18 cellular contexts compared by ENCODE assay signal in the genomic region with DNA sequence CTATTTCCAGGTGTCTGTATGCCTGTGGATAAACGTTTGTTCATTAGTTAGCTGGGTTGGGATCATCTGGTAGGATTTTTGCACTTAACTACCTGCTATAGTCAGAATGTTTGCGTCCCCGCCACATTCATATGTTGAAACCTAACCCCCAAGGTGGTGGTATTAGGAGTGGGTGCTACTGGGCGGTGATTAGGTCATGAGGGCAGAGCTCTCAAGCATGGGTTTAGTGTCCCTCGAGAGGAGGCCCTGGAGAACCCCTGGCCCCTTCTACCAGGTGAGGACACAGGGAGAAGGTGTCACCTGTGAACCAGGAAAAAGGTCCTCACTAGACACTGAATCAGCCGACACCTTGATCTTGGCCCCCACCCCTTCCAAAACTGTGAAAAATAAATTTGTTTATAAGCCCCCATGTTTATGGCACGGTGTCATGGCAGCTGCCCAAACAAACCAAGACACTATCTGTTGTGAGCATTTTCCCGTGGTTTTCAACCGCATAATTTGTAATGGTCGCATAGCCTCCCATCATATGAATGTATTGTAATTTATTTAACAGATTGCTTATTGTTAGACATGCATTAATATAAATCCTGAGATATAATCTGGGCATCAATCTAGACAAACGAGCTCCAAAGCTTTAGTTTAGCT.
A peak's percentile ranks its signal among the peaks of the same experiment; 100 is the strongest.
DNase-seq lines count a peak whose midpoint lies in the region; ATAC-seq, FAIRE-seq and TF ChIP-seq lines count a peak whose summit lies in the region.
"Had no signal": no experiment of that assay in that cellular context is flagged by ENCODE, and none has a peak within 500 bp of the region (broad histone marks: within the 10 kb centered on the region; RNA-seq: fewer than 3 reads in every experiment).

No MANE protein-coding gene starts in this region.

- ATAC-seq in memory B cell (ENCODE audit: low read depth) = peak; percentile 13
- no peak for ATAC-seq in pancreas

- intact Hi-C loops in pancreas (cut with DNase I) = no loop called here

- H3K4me3 Mint-ChIP-seq in activated naive CD8-positive, alpha-beta T cell = no peak overlapping the region
- no peak overlapping the region for H3K4me3 Mint-ChIP-seq in activated naive CD8-positive, alpha-beta T cell treated with anti-CD3 and anti-CD28 coated beads for 36 hours
- H3K4me3 Mint-ChIP-seq in memory B cell = no peak overlapping the region
- H3K4me3 Mint-ChIP-seq: CD8-positive, alpha-beta memory T cell; H9 had no signal

- no peaks in the 10 kb centered on the region for H3K9me3 Mint-ChIP-seq in activated naive CD8-positive, alpha-beta T cell (ENCODE audit: low read depth)
- no peaks in the 10 kb centered on the region for H3K9me3 Mint-ChIP-seq in activated naive CD8-positive, alpha-beta T cell treated with anti-CD3 and anti-CD28 coated beads for 36 hours
- peaks cover 2% of the 10 kb centered on the region for H3K9me3 Mint-ChIP-seq in memory B cell
- H3K9me3 Mint-ChIP-seq: CD8-positive, alpha-beta memory T cell; H9 had no signal

- 81 to 84% methylated on average over 11 of the region's 11 CpGs for WGBS in pancreas, 2 donors

- no peak for TF ChIP-seq CTCF in pancreas (IDR thresholded peaks at IDR 0.05)

- H3K4me1 ChIP-seq in pancreas = peaks cover 0 to 7% (median 0%) of the 10 kb centered on the region in 3 donors

- no peak overlapping the region for H3K27ac ChIP-seq in pancreas

- H3K27ac Mint-ChIP-seq in activated naive CD8-positive, alpha-beta T cell = peak overlapping the region; percentile 56
- H3K27ac Mint-ChIP-seq in activated naive CD8-positive, alpha-beta T cell treated with anti-CD3 and anti-CD28 coated beads for 36 hours = no peak overlapping the region
- no peak overlapping the region for H3K27ac Mint-ChIP-seq in memory B cell
- H3K27ac Mint-ChIP-seq: H9 had no signal

- H3K9me3 ChIP-seq in pancreas = no peaks in the 10 kb centered on the region

- no peaks in the 10 kb centered on the region for H3K36me3 ChIP-seq in pancreas

- H3K4me1 Mint-ChIP-seq in activated naive CD8-positive, alpha-beta T cell (ENCODE audit: low read depth) = peaks cover 11% of the 10 kb centered on the region
- peaks cover under 1% of the 10 kb centered on the region for H3K4me1 Mint-ChIP-seq in activated naive CD8-positive, alpha-beta T cell treated with anti-CD3 and anti-CD28 coated beads for 36 hours
- H3K4me1 Mint-ChIP-seq in memory B cell = peaks cover 21% of the 10 kb centered on the region

- no peak for DNase-seq in activated naive CD8-positive, alpha-beta T cell treated with anti-CD3 and anti-CD28 coated beads for 36 hours
- DNase-seq in NAMALWA (ENCODE audit: low spot score) (peak; percentile 23), memory B cell (ENCODE audit: low spot score in 2 of 2) (no peak), NCI-H345 treated with DMSO at 0.1 percent for 48 hours (lab: John Stamatoyannopoulos, UW; ENCODE audit: unreplicated experiment) (no peak), NOMO-1 (lab: John Stamatoyannopoulos, UW; ENCODE audit: unreplicated experiment in 2 of 2) (no peak), pancreas (no peak)
- DNase-seq: AML-193, DMS79 treated with DMSO at 0.1 percent for 48 hours, H9, Kasumi-1, MM.1S, NCI-H1105, NCI-H187 treated with DMSO at 0.1 percent for 48 hours, NCI-H2171 had no signal

- H3K4me3 ChIP-seq in pancreas = no peak overlapping the region

- H3K27me3 ChIP-seq in pancreas = no peaks in the 10 kb centered on the region

- H3K36me3 Mint-ChIP-seq in activated naive CD8-positive, alpha-beta T cell = no peaks in the 10 kb centered on the region
- no peaks in the 10 kb centered on the region for H3K36me3 Mint-ChIP-seq in activated naive CD8-positive, alpha-beta T cell treated with anti-CD3 and anti-CD28 coated beads for 36 hours
- H3K36me3 Mint-ChIP-seq in memory B cell = peaks cover 3% of the 10 kb centered on the region
- H3K36me3 Mint-ChIP-seq: CD8-positive, alpha-beta memory T cell had no signal

- H3K27me3 Mint-ChIP-seq in activated naive CD8-positive, alpha-beta T cell = no peaks in the 10 kb centered on the region
- H3K27me3 Mint-ChIP-seq in activated naive CD8-positive, alpha-beta T cell treated with anti-CD3 and anti-CD28 coated beads for 36 hours = no peaks in the 10 kb centered on the region
- H3K27me3 Mint-ChIP-seq in memory B cell = peaks cover 2% of the 10 kb centered on the region
- H3K27me3 Mint-ChIP-seq: CD8-positive, alpha-beta memory T cell had no signal

- no peak for FAIRE-seq in pancreas (lab: Jason Lieb, UNC)
- FAIRE-seq: G401.6, GM18507 had no signal
